In the genomic region with DNA sequence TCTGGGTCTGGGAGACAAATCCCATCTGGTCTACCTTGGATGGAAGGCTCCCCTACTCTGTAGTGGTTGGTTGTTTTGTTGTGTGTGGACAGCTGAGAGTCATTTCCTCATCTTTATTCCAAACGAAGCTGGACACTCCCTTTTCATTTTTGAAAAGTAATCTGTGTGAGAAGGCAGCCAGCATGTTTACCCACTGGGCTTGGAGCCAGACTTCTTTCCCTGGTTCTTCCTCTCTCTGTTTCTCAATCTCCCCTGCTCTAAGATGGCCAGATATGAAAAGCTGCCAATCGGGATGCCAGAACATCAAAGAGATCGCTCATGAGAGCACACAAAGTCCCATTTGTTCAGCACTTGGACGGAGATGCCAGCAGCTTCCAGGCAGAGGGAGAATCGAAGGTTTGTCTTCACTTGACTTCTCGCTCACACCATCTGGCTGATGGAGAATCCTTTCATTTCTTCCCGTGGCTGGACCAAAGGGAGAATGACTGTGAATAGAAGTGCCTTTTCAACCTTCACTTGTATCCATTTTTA, we compare ENCODE assay signal across 1 cellular context.
A peak's percentile ranks its signal among the peaks of the same experiment; 100 is the strongest.
TF ChIP-seq lines count a peak whose summit lies in the region.

No MANE protein-coding gene starts in this region.

TF ChIP-seq in HepG2, 621 proteins besides CTCF, POLR2A, EP300 and RAD21 (continued from another document and continues in another):
- TF ChIP-seq IRF9 (CRISPR knock-in tag; IDR thresholded peaks at IDR 0.05; ENCODE audit: borderline replicate concordance) (0 out of 2 replicates have a peak, but pooled peaks have one; percentile 35), ZBTB40 (IDR thresholded peaks at IDR 0.05) (no peak), ZBTB40 (CRISPR knock-in tag; IDR thresholded peaks at IDR 0.05) (peak; percentile 65; the same call in 1 of the 2 replicates), JUNB (CRISPR knock-in tag; IDR thresholded peaks at IDR 0.05; ENCODE audit: borderline replicate concordance) (peak; percentile 36; the same call in 1 of the 2 replicates), SALL2 (CRISPR knock-in tag; IDR thresholded peaks at IDR 0.05) (peak; percentile 88), AKAP8 (CRISPR knock-in tag; IDR thresholded peaks at IDR 0.05) (peak; percentile 41; the same call in 1 of the 2 replicates), HOXD1 (CRISPR knock-in tag; IDR thresholded peaks at IDR 0.05) (peak; percentile 92), MATR3 (CRISPR knock-in tag; IDR thresholded peaks at IDR 0.05) (no peak), THYN1 (CRISPR knock-in tag; IDR thresholded peaks at IDR 0.05; ENCODE audit: borderline replicate concordance, low read depth) (no peak), RORA (CRISPR knock-in tag; IDR thresholded peaks at IDR 0.05) (no peak), ZSCAN5A (CRISPR knock-in tag; IDR thresholded peaks at IDR 0.05; ENCODE audit: borderline replicate concordance) (peak; percentile 98; the same call in 1 of the 2 replicates), ZNF749 (CRISPR knock-in tag; IDR thresholded peaks at IDR 0.05; ENCODE audit: borderline replicate concordance) (peak; percentile 84; the same call in 1 of the 2 replicates), PAF1 (CRISPR knock-in tag; IDR thresholded peaks at IDR 0.05) (no peak), JUN (CRISPR knock-in tag; IDR thresholded peaks at IDR 0.05) (peak; percentile 32; the same call in 1 of the 2 replicates), RERE (CRISPR knock-in tag; IDR thresholded peaks at IDR 0.05; ENCODE audit: low read depth) (peak; percentile 90), ZFP62 (CRISPR knock-in tag; IDR thresholded peaks at IDR 0.05) (no peak), MED1 (CRISPR knock-in tag; IDR thresholded peaks at IDR 0.05) (peak; percentile 98), MIER2 (CRISPR knock-in tag; IDR thresholded peaks at IDR 0.05) (peak; percentile 88), MXD4 (CRISPR knock-in tag; IDR thresholded peaks at IDR 0.05) (peak; percentile 60; the same call in 1 of the 2 replicates), ARNT2 (CRISPR knock-in tag; IDR thresholded peaks at IDR 0.05; ENCODE audit: low read depth) (0 out of 2 replicates have a peak, but pooled peaks have one; percentile 42), PATZ1 (CRISPR knock-in tag; IDR thresholded peaks at IDR 0.05) (peak; percentile 62; the same call in 1 of the 2 replicates), BHLHE40 (IDR thresholded peaks at IDR 0.05; ENCODE audit: low read length) (peak; percentile 60), CCAR2 (optimal IDR thresholded peaks at IDR 0.05; ENCODE audit: low read depth, low read length) (no peak), NRL (CRISPR knock-in tag; IDR thresholded peaks at IDR 0.05; ENCODE audit: borderline replicate concordance) (no peak), ASH2L (IDR thresholded peaks at IDR 0.05; ENCODE audit: insufficient read length, low read depth, low read length) (no peak)
- TF ChIP-seq, protein P1, sequence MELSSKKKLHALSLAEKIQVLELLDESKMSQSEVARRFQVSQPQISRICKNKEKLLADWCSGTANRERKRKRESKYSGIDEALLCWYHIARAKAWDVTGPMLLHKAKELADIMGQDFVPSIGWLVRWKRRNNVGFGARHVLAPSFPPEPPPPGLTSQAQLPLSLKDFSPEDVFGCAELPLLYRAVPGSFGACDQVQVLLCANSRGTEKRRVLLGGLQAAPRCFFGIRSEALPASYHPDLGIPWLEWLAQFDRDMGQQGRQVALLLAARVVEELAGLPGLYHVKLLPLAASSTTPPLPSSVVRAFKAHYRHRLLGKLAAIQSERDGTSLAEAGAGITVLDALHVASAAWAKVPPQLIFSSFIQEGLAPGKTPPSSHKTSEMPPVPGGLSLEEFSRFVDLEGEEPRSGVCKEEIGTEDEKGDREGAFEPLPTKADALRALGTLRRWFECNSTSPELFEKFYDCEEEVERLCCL (CRISPR knock-in tag; IDR thresholded peaks at IDR 0.05; ENCODE audit: borderline replicate concordance): no peak
- TF ChIP-seq, protein P2, sequence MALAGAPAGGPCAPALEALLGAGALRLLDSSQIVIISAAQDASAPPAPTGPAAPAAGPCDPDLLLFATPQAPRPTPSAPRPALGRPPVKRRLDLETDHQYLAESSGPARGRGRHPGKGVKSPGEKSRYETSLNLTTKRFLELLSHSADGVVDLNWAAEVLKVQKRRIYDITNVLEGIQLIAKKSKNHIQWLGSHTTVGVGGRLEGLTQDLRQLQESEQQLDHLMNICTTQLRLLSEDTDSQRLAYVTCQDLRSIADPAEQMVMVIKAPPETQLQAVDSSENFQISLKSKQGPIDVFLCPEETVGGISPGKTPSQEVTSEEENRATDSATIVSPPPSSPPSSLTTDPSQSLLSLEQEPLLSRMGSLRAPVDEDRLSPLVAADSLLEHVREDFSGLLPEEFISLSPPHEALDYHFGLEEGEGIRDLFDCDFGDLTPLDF (CRISPR knock-in tag; IDR thresholded peaks at IDR 0.05): no peak
- TF ChIP-seq, protein P3, sequence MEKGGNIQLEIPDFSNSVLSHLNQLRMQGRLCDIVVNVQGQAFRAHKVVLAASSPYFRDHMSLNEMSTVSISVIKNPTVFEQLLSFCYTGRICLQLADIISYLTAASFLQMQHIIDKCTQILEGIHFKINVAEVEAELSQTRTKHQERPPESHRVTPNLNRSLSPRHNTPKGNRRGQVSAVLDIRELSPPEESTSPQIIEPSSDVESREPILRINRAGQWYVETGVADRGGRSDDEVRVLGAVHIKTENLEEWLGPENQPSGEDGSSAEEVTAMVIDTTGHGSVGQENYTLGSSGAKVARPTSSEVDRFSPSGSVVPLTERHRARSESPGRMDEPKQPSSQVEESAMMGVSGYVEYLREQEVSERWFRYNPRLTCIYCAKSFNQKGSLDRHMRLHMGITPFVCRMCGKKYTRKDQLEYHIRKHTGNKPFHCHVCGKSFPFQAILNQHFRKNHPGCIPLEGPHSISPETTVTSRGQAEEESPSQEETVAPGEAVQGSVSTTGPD (CRISPR knock-in tag; IDR thresholded peaks at IDR 0.05): no peak; the same call in 1 of the 2 replicates
